ENCODE assay signal across 8 cellular contexts in the genomic region with DNA sequence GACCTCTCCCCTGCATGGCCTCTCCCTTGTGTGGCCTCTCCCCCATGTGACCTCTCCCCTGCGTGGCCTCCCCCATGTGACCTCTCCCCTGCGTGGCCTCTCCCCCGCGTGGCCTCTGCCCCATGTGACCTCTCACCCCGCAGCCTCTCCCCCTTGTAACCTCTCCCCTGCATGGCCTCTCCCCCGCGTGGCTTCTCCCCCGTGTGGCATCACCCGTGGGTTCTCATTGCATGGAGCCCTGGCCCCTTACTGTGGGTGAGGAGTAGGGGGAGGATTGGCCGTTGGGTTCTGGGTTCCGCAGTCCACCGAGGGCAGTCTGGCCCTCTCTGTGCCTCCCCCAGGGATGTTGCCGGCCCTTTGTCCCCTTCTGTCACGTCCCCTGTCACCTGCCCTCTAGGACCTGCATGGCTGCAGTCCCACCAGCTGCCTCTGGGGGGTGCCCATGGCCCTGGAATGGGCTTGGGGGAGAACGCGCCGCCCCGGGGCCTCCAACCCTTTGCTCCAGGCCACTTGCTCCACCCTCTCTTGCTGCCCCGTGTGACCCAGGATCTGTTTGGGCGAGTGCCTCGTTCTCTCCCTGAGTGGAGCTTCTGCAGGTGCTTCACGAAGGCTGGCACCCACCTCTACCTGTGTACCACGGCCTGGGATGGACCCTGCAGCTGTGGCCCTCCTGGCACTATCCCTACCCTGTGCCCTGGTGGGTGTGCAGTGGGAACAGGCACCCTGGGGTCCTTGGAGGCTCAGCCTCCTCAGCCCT. TPM values are rescaled to one million over a fixed set of nuclear protein-coding genes. Genes with fewer than 3 reads are reported as not detected.
DNase-seq lines count a peak whose midpoint lies in the region; ATAC-seq and TF ChIP-seq lines count a peak whose summit lies in the region.

No MANE protein-coding gene starts in this region.

- TF ChIP-seq POLR2A in erythroblast (IDR thresholded peaks at IDR 0.05; ENCODE audit: low read length) = no peak

- intact Hi-C loops in naive thymus-derived CD4-positive, alpha-beta T cell (cut with micrococcal nuclease) = loop anchor here (1.0 to 5.0 kb wide), 6 partner anchors 44 to 165 kb away; no protein-coding TSS in a partner anchor

- peaks cover 5% of the 10 kb centered on the region for H3K36me3 ChIP-seq in HUES6 (ENCODE audit: control insufficient read depth, insufficient read depth, low read length)
- H3K36me3 ChIP-seq in OCI-LY1 (ENCODE audit: insufficient read depth, low read length) = peaks cover 11% of the 10 kb centered on the region; the same call in 1 of the 2 replicates
- H3K36me3 ChIP-seq in naive thymus-derived CD4-positive, alpha-beta T cell (ENCODE audit: control insufficient read depth in 2 of 3, insufficient read depth in 3 of 3, low read length in 3 of 3) = peaks cover 0 to 10% (median 0%) of the 10 kb centered on the region in 3 experiments

- H3K4me1 ChIP-seq in HUES6 (ENCODE audit: control insufficient read depth, insufficient read depth, low read length) (peaks cover 32% of the 10 kb centered on the region), OCI-LY1 (ENCODE audit: insufficient read depth, low read length, severe bottlenecking) (peaks cover 66% of the 10 kb centered on the region)
- no peaks in the 10 kb centered on the region for H3K4me1 ChIP-seq in naive thymus-derived CD4-positive, alpha-beta T cell (ENCODE audit: control insufficient read depth in 2 of 2, insufficient read depth in 2 of 2, low read length in 2 of 2)

- no peaks in the 10 kb centered on the region for H4K20me1 ChIP-seq in OCI-LY1 (ENCODE audit: insufficient read depth, low read length)

- H3F3A ChIP-seq in OCI-LY1 (ENCODE audit: insufficient read depth, low read length) = no peaks in the 10 kb centered on the region

- peak overlapping the region in 5 of 10 donors; percentile 13 to 39 (median 25) for H3K4me3 Mint-ChIP-seq in naive thymus-derived CD4-positive, alpha-beta T cell

- no peaks in the 10 kb centered on the region for H3K27me3 ChIP-seq in HUES6 (ENCODE audit: control insufficient read depth, insufficient read depth, low read length)
- H3K27me3 ChIP-seq in OCI-LY1 (ENCODE audit: insufficient read depth, low read length) = no peaks in the 10 kb centered on the region
- no peaks in the 10 kb centered on the region for H3K27me3 ChIP-seq in naive thymus-derived CD4-positive, alpha-beta T cell (ENCODE audit: control insufficient read depth in 2 of 2, insufficient read depth in 2 of 2, low read length in 2 of 2)

- DNase-seq in AML-193 (lab: John Stamatoyannopoulos, UW) (peak; percentile 51 to 52), activated T-cell treated with anti-CD3 and anti-CD28 coated beads for 24 hours (ENCODE audit: low read depth) (peak; percentile 85), erythroblast (lab: John Stamatoyannopoulos, UW) (peak; percentile 86 to 92)
- peak; percentile 70 to 96 (median 84) for DNase-seq in naive thymus-derived CD4-positive, alpha-beta T cell
- DNase-seq in stimulated activated CD8-positive, alpha-beta memory T cell treated with anti-CD3 and anti-CD28 coated beads, Interleukin-7, amount 100 ng/mL, for 48 hours (ENCODE audit: extremely low read depth in 1 of 2, low read depth in 1 of 2) = peak; percentile 74 to 82

- H3K36me3 Mint-ChIP-seq in naive thymus-derived CD4-positive, alpha-beta T cell = peaks cover 0 to 3% (median 0%) of the 10 kb centered on the region in 5 donors

- H3K4me2 ChIP-seq in OCI-LY1 (ENCODE audit: low read length) = peak overlapping the region; percentile 88

- CTCF ChIA-PET in naive thymus-derived CD4-positive, alpha-beta T cell (lab: Charles Lee) = interaction anchor here (0.8 to 1.2 kb wide), 2 partner anchors 127 to 131 kb away, joined by 4 read pairs; no protein-coding TSS in a partner anchor

- no peaks in the 10 kb centered on the region for H3K9me2 ChIP-seq in OCI-LY1 (ENCODE audit: low read depth, low read length)

- H3K9ac ChIP-seq in HUES6 (ENCODE audit: low read length) (no peak overlapping the region), OCI-LY1 (ENCODE audit: low read length) (peak overlapping the region; percentile 89; the same call in 1 of the 2 replicates)

- H3K27ac Mint-ChIP-seq in naive thymus-derived CD4-positive, alpha-beta T cell = peak overlapping the region in 4 of 9 donors; percentile 31 to 58 (median 49)

- peaks cover 4 to 21% (median 12%) of the 10 kb centered on the region in 7 donors for H3K4me1 Mint-ChIP-seq in naive thymus-derived CD4-positive, alpha-beta T cell

- no peaks in the 10 kb centered on the region for H3K79me2 ChIP-seq in OCI-LY1 (ENCODE audit: insufficient read depth, low read length)

- H3K27ac ChIP-seq in HUES6 (ENCODE audit: low read depth, low read length) = no peak overlapping the region
- H3K27ac ChIP-seq in OCI-LY1 (ENCODE audit: low read depth, low read length, poor library complexity, severe bottlenecking) = peak overlapping the region; percentile 99
- H3K27ac ChIP-seq in naive thymus-derived CD4-positive, alpha-beta T cell (ENCODE audit: low read depth, low read length) = no peak overlapping the region

- POLR2A ChIA-PET in naive thymus-derived CD4-positive, alpha-beta T cell (lab: Charles Lee) = interaction anchor here (0.7 to 1.2 kb wide), 3 partner anchors 20 to 274 kb away, joined by 3 to 4 read pairs (median 3); no protein-coding TSS in a partner anchor

- peak; percentile 95 for TF ChIP-seq CTCF in OCI-LY1 (IDR thresholded peaks at IDR 0.05; ENCODE audit: low read length)

- H3K4me3 ChIP-seq in HUES6 (ENCODE audit: low read depth, low read length) (peak overlapping the region; percentile 27; the same call in 1 of the 2 replicates), OCI-LY1 (ENCODE audit: low read depth, low read length, poor library complexity, severe bottlenecking) (peak overlapping the region; percentile 66)
- no peak overlapping the region for H3K4me3 ChIP-seq in naive thymus-derived CD4-positive, alpha-beta T cell (ENCODE audit: low read length)

- H2AFZ ChIP-seq in OCI-LY1 (ENCODE audit: low read length) = no peak overlapping the region

- H3K9me3 ChIP-seq in HUES6 (ENCODE audit: control insufficient read depth, insufficient read depth, low read depth, low read length) (no peaks in the 10 kb centered on the region), OCI-LY1 (ENCODE audit: low read length) (no peaks in the 10 kb centered on the region)
- H3K9me3 ChIP-seq in naive thymus-derived CD4-positive, alpha-beta T cell (ENCODE audit: control insufficient read depth in 2 of 3, low read length in 3 of 3) = no peaks in the 10 kb centered on the region

- H3K9me3 Mint-ChIP-seq in naive thymus-derived CD4-positive, alpha-beta T cell = no peaks in the 10 kb centered on the region

- peak; percentile 69 for ATAC-seq in GM19043 (IDR thresholded peaks at IDR 0.05; ENCODE audit: low read depth, unreplicated experiment)
- ATAC-seq in naive thymus-derived CD4-positive, alpha-beta T cell = peak; percentile 94

- no peaks in the 10 kb centered on the region for H3K27me3 Mint-ChIP-seq in naive thymus-derived CD4-positive, alpha-beta T cell

RNA-seq across cellular contexts. Expression of gene RRP1, which starts 21.3 kb away (rescaled TPM):
- 10 to 100 TPM; 24.2 to 33.1 (median 28.8) TPM for total RNA-seq in naive thymus-derived CD4-positive, alpha-beta T cell
- 10 to 100 TPM; 10.1 to 21.8 TPM for polyA plus RNA-seq in naive thymus-derived CD4-positive, alpha-beta T cell

RNA-seq across cellular contexts. Expression of gene CSTB, which starts 34.6 kb away (rescaled TPM):
- 10 to 100 TPM; 14.7 to 66.5 (median 36.6) TPM for total RNA-seq in naive thymus-derived CD4-positive, alpha-beta T cell
- polyA plus RNA-seq in naive thymus-derived CD4-positive, alpha-beta T cell = 10 to 100 TPM; 52.2 to 59.7 TPM

RNA-seq across cellular contexts. Expression of gene AGPAT3, which starts 54.3 kb away (rescaled TPM):
- 100 to 1,000 TPM in 1 of 5 experiments, 10 to 100 TPM in 4; 58.4 to 121 (median 69.0) TPM for total RNA-seq in naive thymus-derived CD4-positive, alpha-beta T cell
- 10 to 100 TPM; 11.4 to 16.1 TPM for polyA plus RNA-seq in naive thymus-derived CD4-positive, alpha-beta T cell
